9 cellular contexts compared by ENCODE assay signal in genomic region chr10:69861251-69862240, GRCh38. TPM values are rescaled to one million over a fixed set of nuclear protein-coding genes. Genes with fewer than 3 reads are reported as not detected.
DNase-seq lines count a peak whose midpoint lies in the region; ATAC-seq, FAIRE-seq and TF ChIP-seq lines count a peak whose summit lies in the region.
"Had no signal": no experiment of that assay in that cellular context is flagged by ENCODE, and none has a peak within 500 bp of the region (broad histone marks: within the 10 kb centered on the region; RNA-seq: fewer than 3 reads in every experiment).

No MANE protein-coding gene starts in this region.

- FAIRE-seq in endothelial cell of umbilical vein (lab: Jason Lieb, UNC): peak; percentile 38
- FAIRE-seq in GM12892 (lab: Jason Lieb, UNC): no peak

- no peak overlapping the region for H2AFZ ChIP-seq in endothelial cell of umbilical vein (ENCODE audit: low read depth, low read length)

- BruUV-seq in endothelial cell of umbilical vein (replicated peaks; lab: Mats Ljungman, UMichigan): no TSS peak

- H3K4me3 ChIP-seq in endothelial cell of umbilical vein (replicated peaks in 1 of 3; ENCODE audit: insufficient read depth in 1 of 3, low read depth in 1 of 3, low read length in 3 of 3) (no peak overlapping the region), vagina (no peak overlapping the region)

- H3K27ac ChIP-seq in endothelial cell of umbilical vein (ENCODE audit: insufficient read depth, low read depth, low read length) (peak overlapping the region; percentile 10), vagina (no peak overlapping the region)

- H3K79me2 ChIP-seq in endothelial cell of umbilical vein (ENCODE audit: control insufficient read depth, insufficient read depth, low read length): peaks cover 27% of the 10 kb centered on the region

- H3K36me3 ChIP-seq in endothelial cell of umbilical vein (ENCODE audit: control insufficient read depth in 2 of 2, extremely low read depth in 1 of 2, insufficient read depth in 2 of 2, low read length in 2 of 2) (no peaks in the 10 kb centered on the region), vagina (no peaks in the 10 kb centered on the region)

- H3K9ac ChIP-seq in endothelial cell of umbilical vein (replicated peaks; ENCODE audit: extremely low read depth, insufficient read depth, low read length): no peak overlapping the region

- dilution Hi-C loops in endothelial cell of umbilical vein (cut with MboI; ENCODE audit: extremely low pct_ligation_motif_present, low sequenced_read_pairs): no loop called here

- no peaks in the 10 kb centered on the region for H4K20me1 ChIP-seq in endothelial cell of umbilical vein (replicated peaks; ENCODE audit: control insufficient read depth, extremely low read depth, insufficient read depth, low read length)

- CTCF ChIA-PET in endothelial cell of umbilical vein (lab: Charles Lee): interaction anchor here (0.6 to 3.8 kb wide), 16 partner anchors 10 to 75 kb away, joined by 3 to 31 read pairs (median 5); partner anchors contain the start of gene COL13A1
- CTCF ChIA-PET in GM10248 (lab: Yijun Ruan, JAX): interaction anchor here (1.3 kb wide), 1 partner anchor 14 kb away, joined by 3 read pairs; no protein-coding TSS in a partner anchor

- no peaks in the 10 kb centered on the region for H3K9me1 ChIP-seq in endothelial cell of umbilical vein (replicated peaks; ENCODE audit: control insufficient read depth, extremely low read depth, insufficient read depth, low read length)

- H3K4me1 ChIP-seq in endothelial cell of umbilical vein (ENCODE audit: control insufficient read depth, extremely low read depth, insufficient read depth, low read length): peaks cover 62% of the 10 kb centered on the region
- peaks cover 38% of the 10 kb centered on the region for H3K4me1 ChIP-seq in vagina

- H3K27me3 ChIP-seq in endothelial cell of umbilical vein (ENCODE audit: control insufficient read depth in 2 of 2, insufficient read depth in 2 of 2, low read length in 2 of 2) (no peaks in the 10 kb centered on the region), vagina (no peaks in the 10 kb centered on the region)

- ATAC-seq in sciatic nerve: peak; percentile 71

- DNase-seq in NCI-H2029 treated with DMSO at 0.1 percent for 48 hours (lab: John Stamatoyannopoulos, UW) (peak; percentile 3), NCI-H2029 (lab: John Stamatoyannopoulos, UW) (no peak), NCI-H1694 treated with DMSO at 0.1 percent for 48 hours (lab: John Stamatoyannopoulos, UW) (peak; percentile 35), endothelial cell of umbilical vein (ENCODE audit: low read depth, low spot score) (peak; percentile 95), sciatic nerve (ENCODE audit: low spot score) (no peak), GM10248 (ENCODE audit: extremely low spot score) (no peak), vagina (ENCODE audit: extremely low spot score in 2 of 2) (no peak), GM12892 (ENCODE audit: insufficient read length) (no peak)
- DNase-seq: natural killer cell had no signal

- no peak overlapping the region for H3K4me2 ChIP-seq in endothelial cell of umbilical vein (ENCODE audit: insufficient read depth, low read length)

- H3K9me3 ChIP-seq in endothelial cell of umbilical vein (replicated peaks; ENCODE audit: control insufficient read depth, insufficient read depth, low read length): no peaks in the 10 kb centered on the region
- H3K9me3 ChIP-seq in vagina: no peaks in the 10 kb centered on the region

- POLR2A ChIA-PET in endothelial cell of umbilical vein (lab: Charles Lee): no interaction called here
- POLR2A ChIA-PET in GM10248 (lab: Yijun Ruan, JAX): no interaction called here

- intact Hi-C loops in endothelial cell of umbilical vein (cut with micrococcal nuclease) (loop anchor here (2.0 to 5.0 kb wide), 2 partner anchors 34 to 53 kb away; no protein-coding TSS in a partner anchor), sciatic nerve (cut with DNase I) (no loop called here), vagina (cut with DNase I) (loop anchor here (10.0 kb wide), 1 partner anchor 297 kb away; no protein-coding TSS in a partner anchor)

- TF ChIP-seq CTCF in endothelial cell of umbilical vein (IDR thresholded peaks at IDR 0.05; ENCODE audit: extremely low read depth in 1 of 2, insufficient read depth in 1 of 2, low read depth in 1 of 2, low read length in 2 of 2) (peak; percentile 34 to 51), GM10248 (IDR thresholded peaks at IDR 0.05; ENCODE audit: control extremely low read depth, extremely low read depth, low read depth, missing control alignments) (no peak), vagina (IDR thresholded peaks at IDR 0.05) (peak in 1 of 3 experiments; percentile 30)

- TF ChIP-seq POLR2A in endothelial cell of umbilical vein (IDR thresholded peaks at IDR 0.05; ENCODE audit: low read depth, low read length): no peak
- no peak for TF ChIP-seq POLR2A in vagina (IDR thresholded peaks at IDR 0.05)
- TF ChIP-seq POLR2A in GM12892 (IDR thresholded peaks at IDR 0.05; ENCODE audit: low read depth, low read length): no peak

TF ChIP-seq in endothelial cell of umbilical vein, 7 proteins besides CTCF, POLR2A, EP300 and RAD21:
- TF ChIP-seq GATA2 (IDR thresholded peaks at IDR 0.05; ENCODE audit: insufficient read depth, insufficient read length, low read depth, low read length) (no peak), FOS (IDR thresholded peaks at IDR 0.05; ENCODE audit: borderline replicate concordance, insufficient read depth, low read length) (peak; percentile 62), JUN (IDR thresholded peaks at IDR 0.05; ENCODE audit: borderline replicate concordance, insufficient read depth, insufficient read length, low read depth) (peak; percentile 90)
TF ChIP-seq in endothelial cell of umbilical vein: peak in this region for 2.

RNA-seq across cellular contexts. Expression of gene COL13A1, which starts 59.8 kb away (rescaled TPM):
- total RNA-seq in endothelial cell of umbilical vein: 26.7 and 47.5 TPM in 2 replicates
- 14.5 and 21.4 TPM in 2 replicates for polyA plus RNA-seq in endothelial cell of umbilical vein
- 33.6 and 39.5 TPM in 2 replicates for polyA plus RNA-seq in endothelial cell of umbilical vein (2011; cell fraction: cytosol; rRNA removed)
- 87.2 and 116 TPM in 2 replicates for polyA plus RNA-seq in endothelial cell of umbilical vein (2011; cell fraction: nucleus; rRNA removed)
- polyA plus RNA-seq in endothelial cell of umbilical vein (2012): 13.5 and 39.8 TPM in 2 replicates
- polyA minus RNA-seq in endothelial cell of umbilical vein: 15.4 and 23.6 TPM in 2 replicates
- polyA minus RNA-seq in endothelial cell of umbilical vein (2011; cell fraction: cytosol; rRNA and poly(A)+ RNA removed): not detected
- 29.4 and 33.3 TPM in 2 replicates for polyA minus RNA-seq in endothelial cell of umbilical vein (2011; cell fraction: nucleus; rRNA and poly(A)+ RNA removed)
- 1.0 TPM for total RNA-seq in sciatic nerve
- total RNA-seq in vagina: not detected
- 0.08 TPM for polyA plus RNA-seq in GM12892 (2012; ENCODE audit: missing spikeins)

Comparison
In these comparisons a context has a peak if more than half of its experiments do, and no peak if none do; other contexts are left out.
1. DNase-seq: peak in NCI-H2029 treated with DMSO at 0.1 percent for 48 hours (single experiment), NCI-H1694 treated with DMSO at 0.1 percent for 48 hours (single experiment) and endothelial cell of umbilical vein (single experiment); none in NCI-H2029 (single experiment), sciatic nerve (single experiment), GM10248 (single experiment), vagina (0 of 2) and GM12892 (single experiment).
2. RNA of gene COL13A1, which starts 59.8 kb away (total RNA-seq): 26.7 to 47.5 TPM in endothelial cell of umbilical vein; 1.0 TPM in sciatic nerve (single experiment) and not detected in vagina (single experiment); every median in the first group is over 10 times any median in the second.